26 cellular contexts compared by ENCODE assay signal in the genomic region with DNA sequence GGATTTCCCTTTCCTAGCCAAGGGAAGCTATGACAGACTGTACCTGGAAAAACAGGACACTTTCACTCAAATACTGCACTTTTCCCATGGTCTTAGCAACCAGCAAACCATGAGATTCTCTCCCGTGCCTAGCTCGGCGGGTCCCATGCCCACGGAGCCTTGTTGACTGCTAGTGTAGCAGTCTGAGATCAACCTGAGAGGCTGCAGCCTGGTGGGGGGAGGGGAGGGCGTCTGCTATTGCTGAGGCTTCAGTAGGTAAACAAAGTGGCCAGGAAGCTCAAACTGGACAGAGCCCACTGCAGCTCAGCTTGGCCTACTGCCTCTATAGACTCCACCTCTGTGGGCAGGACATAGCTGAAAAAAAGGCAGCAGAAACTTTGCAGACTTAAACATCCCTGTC.
DNase-seq lines count a peak whose midpoint lies in the region; ATAC-seq and TF ChIP-seq lines count a peak whose summit lies in the region.
"Had no signal": no experiment of that assay in that cellular context is flagged by ENCODE, and none has a peak within 500 bp of the region (broad histone marks: within the 10 kb centered on the region; RNA-seq: fewer than 3 reads in every experiment).

No MANE protein-coding gene starts in this region.

- H3K4me1 ChIP-seq in endodermal cell (ENCODE audit: control insufficient read depth, insufficient read depth, low read length), result no peaks in the 10 kb centered on the region
- no peaks in the 10 kb centered on the region for H3K4me1 ChIP-seq in mesenchymal stem cell (ENCODE audit: control insufficient read depth, insufficient read depth, low read depth, low read length)
- peaks cover 0 to 20% (median 14%) of the 10 kb centered on the region in 4 donors for H3K4me1 ChIP-seq in sigmoid colon

- no peak overlapping the region for H2BK5ac ChIP-seq in mesenchymal stem cell (ENCODE audit: low read depth, low read length, poor library complexity, severe bottlenecking)

- DNase-seq in stimulated activated CD4-positive, alpha-beta T cell treated with anti-CD3 and anti-CD28 coated beads, Interleukin-15, amount 100 ng/mL, for 24 hours, result peak; percentile 1
- no peak for DNase-seq in stimulated activated CD4-positive, alpha-beta T cell treated with anti-CD3 and anti-CD28 coated beads, Interleukin-2, amount 100 ng/mL, for 48 hours
- peak; percentile 40 for DNase-seq in endodermal cell
- DNase-seq in mesenchymal stem cell, result no peak
- peak; percentile 55 for DNase-seq in sigmoid colon
- no peak for DNase-seq in stimulated activated effector memory CD8-positive, alpha-beta T cell treated with anti-CD3 and anti-CD28 coated beads, Interleukin-12 subunit alpha, Interleukin-12 subunit beta, amount 100 ng/mL, for 72 hours (ENCODE audit: low spot score in 2 of 2)
- no peak for DNase-seq in GM19240 (ENCODE audit: insufficient read length, low spot score)
- DNase-seq: 8988T; ACHN; GDM1; GM23248; H9; KG1; MG63; NCI-H1105 treated with DMSO at 0.1 percent for 48 hours; NCI-H146; NCI-H1930; NCI-H2107; NCI-H446 treated with DMSO at 0.1 percent for 48 hours; NCI-H526; NCI-H82; NK-92 treated with Interleukin-12 subunit alpha and Interleukin-12 subunit beta, amount 100 ng/mL, for 24 hours; PC-3 had no signal

- TF ChIP-seq POLR2A in sigmoid colon (IDR thresholded peaks at IDR 0.05), result no peak

- H3K9me3 ChIP-seq in endodermal cell (ENCODE audit: control insufficient read depth, low read length), result no peaks in the 10 kb centered on the region
- no peaks in the 10 kb centered on the region for H3K9me3 ChIP-seq in mesenchymal stem cell (ENCODE audit: control insufficient read depth, low read length)
- no peaks in the 10 kb centered on the region for H3K9me3 ChIP-seq in sigmoid colon
- H3K9me3 ChIP-seq: MG63 had no signal

- H3K18ac ChIP-seq in mesenchymal stem cell (ENCODE audit: low read depth in 1 of 2, low read length in 2 of 2), result no peak overlapping the region

- H3K27ac Mint-ChIP-seq in endodermal cell, result no peak overlapping the region
- H3K27ac Mint-ChIP-seq in stimulated activated effector memory CD8-positive, alpha-beta T cell treated with anti-CD3 and anti-CD28 coated beads, Interleukin-12 subunit alpha, Interleukin-12 subunit beta, amount 100 ng/mL, for 72 hours, result no peak overlapping the region

- TF ChIP-seq CTCF in endodermal cell (conservative IDR thresholded peaks at IDR 0.05), result no peak
- no peak for TF ChIP-seq CTCF in sigmoid colon (IDR thresholded peaks at IDR 0.05)

- peaks cover 2% of the 10 kb centered on the region for H3K36me3 Mint-ChIP-seq in endodermal cell (ENCODE audit: low read depth)
- H3K36me3 Mint-ChIP-seq in stimulated activated effector memory CD8-positive, alpha-beta T cell treated with anti-CD3 and anti-CD28 coated beads, Interleukin-12 subunit alpha, Interleukin-12 subunit beta, amount 100 ng/mL, for 72 hours, result no peaks in the 10 kb centered on the region

- no peak overlapping the region for H2AFZ ChIP-seq in mesenchymal stem cell (ENCODE audit: low read depth, low read length)
- H2AFZ ChIP-seq: GM23248 had no signal

- peak overlapping the region; percentile 28 for H4K8ac ChIP-seq in mesenchymal stem cell (ENCODE audit: low read length)

- H3K9me3 Mint-ChIP-seq in endodermal cell, result peaks cover 12% of the 10 kb centered on the region
- peaks cover 6% of the 10 kb centered on the region for H3K9me3 Mint-ChIP-seq in stimulated activated effector memory CD8-positive, alpha-beta T cell treated with anti-CD3 and anti-CD28 coated beads, Interleukin-12 subunit alpha, Interleukin-12 subunit beta, amount 100 ng/mL, for 72 hours

- H3K27ac ChIP-seq in endodermal cell (ENCODE audit: low read depth, low read length) (no peak overlapping the region), mesenchymal stem cell (ENCODE audit: low read length, poor library complexity, severe bottlenecking) (no peak overlapping the region), sigmoid colon (no peak overlapping the region)
- H3K27ac ChIP-seq: GM23248 had no signal

- H3K4me3 ChIP-seq in endodermal cell (ENCODE audit: low read length), result no peak overlapping the region
- no peak overlapping the region for H3K4me3 ChIP-seq in mesenchymal stem cell (ENCODE audit: insufficient read depth in 1 of 2, low read depth in 1 of 2, low read length in 2 of 2)
- no peak overlapping the region for H3K4me3 ChIP-seq in sigmoid colon
- H3K4me3 ChIP-seq: GM12878, GM23248, MG63 had no signal

- no peak overlapping the region for H3K9ac ChIP-seq in endodermal cell (ENCODE audit: extremely low read depth, low read length, poor library complexity, severe bottlenecking)
- H3K9ac ChIP-seq in mesenchymal stem cell (ENCODE audit: low read length), result no peak overlapping the region
- H3K9ac ChIP-seq: GM23248 had no signal

- H3K79me1 ChIP-seq in mesenchymal stem cell (replicated peaks; ENCODE audit: low read length, poor library complexity, severe bottlenecking), result no peaks in the 10 kb centered on the region

- no peak overlapping the region for H4K91ac ChIP-seq in mesenchymal stem cell (ENCODE audit: low read length)

- H3K27me3 Mint-ChIP-seq in endodermal cell (ENCODE audit: insufficient read depth), result no peaks in the 10 kb centered on the region

- 89 to 100% methylated on average over 3 to 5 of the region's 5 CpGs for WGBS in endodermal cell (ENCODE audit: insufficient coverage in 1 of 2, insufficient read length in 1 of 2), 2 experiments
- 87% methylated on average over 5 of the region's 5 CpGs for WGBS in mesenchymal stem cell
- 89 to 92% methylated on average over 5 of the region's 5 CpGs for WGBS in sigmoid colon, 2 donors

- H3K36me3 ChIP-seq in endodermal cell (ENCODE audit: control insufficient read depth, insufficient read depth, low read length) (no peaks in the 10 kb centered on the region), mesenchymal stem cell (ENCODE audit: control insufficient read depth in 1 of 2, insufficient read depth in 2 of 2, low read depth in 1 of 2, low read length in 2 of 2) (no peaks in the 10 kb centered on the region), sigmoid colon (no peaks in the 10 kb centered on the region)
- H3K36me3 ChIP-seq: MG63 had no signal

- TF ChIP-seq EP300 in sigmoid colon (IDR thresholded peaks at IDR 0.05), result no peak

- no peak overlapping the region for H2BK120ac ChIP-seq in mesenchymal stem cell (ENCODE audit: low read depth, low read length)

- H3K4me2 ChIP-seq in mesenchymal stem cell (ENCODE audit: low read length, poor library complexity, severe bottlenecking), result no peak overlapping the region

- no peak overlapping the region for H2BK15ac ChIP-seq in mesenchymal stem cell (ENCODE audit: low read depth, poor library complexity, severe bottlenecking)

- no peak overlapping the region for H3K4me3 Mint-ChIP-seq in endodermal cell
- no peak overlapping the region for H3K4me3 Mint-ChIP-seq in stimulated activated effector memory CD8-positive, alpha-beta T cell treated with anti-CD3 and anti-CD28 coated beads, Interleukin-12 subunit alpha, Interleukin-12 subunit beta, amount 100 ng/mL, for 72 hours
- H3K4me3 Mint-ChIP-seq: H9 had no signal

- H3K14ac ChIP-seq in mesenchymal stem cell (ENCODE audit: low read length in 2 of 2), result no peak overlapping the region

- H3K23ac ChIP-seq in mesenchymal stem cell (ENCODE audit: low read length in 2 of 2), result no peak overlapping the region

- intact Hi-C loops in sigmoid colon (cut with DNase I), result no loop called here

- no peak overlapping the region for H2BK12ac ChIP-seq in mesenchymal stem cell (ENCODE audit: low read length in 2 of 2)

- H3K27me3 ChIP-seq in endodermal cell (ENCODE audit: control insufficient read depth, insufficient read depth, low read length, poor library complexity, severe bottlenecking) (no peaks in the 10 kb centered on the region), mesenchymal stem cell (ENCODE audit: control insufficient read depth in 1 of 2, insufficient read depth in 1 of 2, low read length in 2 of 2) (no peaks in the 10 kb centered on the region), sigmoid colon (no peaks in the 10 kb centered on the region)
- H3K27me3 ChIP-seq: MG63 had no signal

- ATAC-seq in stimulated activated effector memory CD8-positive, alpha-beta T cell treated with anti-CD3 and anti-CD28 coated beads, Interleukin-12 subunit alpha, Interleukin-12 subunit beta, amount 100 ng/mL, for 72 hours, result no peak
- ATAC-seq in GM19467 (IDR thresholded peaks at IDR 0.05; ENCODE audit: unreplicated experiment), result no peak
- ATAC-seq: GM12878, PC-3, SK-N-SH treated with all-trans-retinoic acid at 6 μM for 48 hours had no signal

- H3K4ac ChIP-seq in mesenchymal stem cell (ENCODE audit: low read depth in 1 of 2, low read length in 2 of 2), result no peak overlapping the region

- H3K4me1 Mint-ChIP-seq in endodermal cell, result no peaks in the 10 kb centered on the region
- H3K4me1 Mint-ChIP-seq in stimulated activated effector memory CD8-positive, alpha-beta T cell treated with anti-CD3 and anti-CD28 coated beads, Interleukin-12 subunit alpha, Interleukin-12 subunit beta, amount 100 ng/mL, for 72 hours, result no peaks in the 10 kb centered on the region

- H2AK5ac ChIP-seq in mesenchymal stem cell (ENCODE audit: low read length, severe bottlenecking), result no peak overlapping the region

Comparison
In these comparisons a context has a peak if more than half of its experiments do, and no peak if none do; other contexts are left out.
1. DNase-seq: peak in stimulated activated CD4-positive, alpha-beta T cell treated with anti-CD3 and anti-CD28 coated beads, Interleukin-15, amount 100 ng/mL, for 24 hours (single experiment), endodermal cell (single experiment) and sigmoid colon (single experiment); none in stimulated activated CD4-positive, alpha-beta T cell treated with anti-CD3 and anti-CD28 coated beads, Interleukin-2, amount 100 ng/mL, for 48 hours (0 of 2), mesenchymal stem cell (single experiment), stimulated activated effector memory CD8-positive, alpha-beta T cell treated with anti-CD3 and anti-CD28 coated beads, Interleukin-12 subunit alpha, Interleukin-12 subunit beta, amount 100 ng/mL, for 72 hours (0 of 2) and GM19240 (single experiment).